In the genomic region with DNA sequence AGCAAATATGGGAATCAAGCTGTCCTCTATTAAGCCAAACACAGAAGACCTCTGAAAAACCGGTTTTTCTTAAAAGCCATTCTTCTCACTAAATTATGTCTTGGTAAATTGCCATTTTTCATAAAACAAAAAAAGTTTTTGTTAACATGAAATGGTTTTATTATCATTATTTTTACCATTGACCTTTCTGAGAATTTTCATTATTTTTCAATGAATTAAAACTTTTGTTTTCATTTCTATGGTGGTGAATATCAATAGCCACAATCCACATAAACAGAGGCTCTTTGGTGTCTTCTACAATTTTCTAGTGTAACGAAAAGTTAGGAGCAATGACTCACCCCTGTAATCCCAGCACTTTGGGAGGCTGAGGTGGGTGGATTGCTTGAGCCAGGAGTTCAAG, we compare ENCODE assay signal across 14 cellular contexts. TPM values are rescaled to one million over a fixed set of nuclear protein-coding genes. Genes with fewer than 3 reads are reported as not detected.
A peak's percentile ranks its signal among the peaks of the same experiment; 100 is the strongest.
DNase-seq lines count a peak whose midpoint lies in the region; ATAC-seq lines count a peak whose summit lies in the region.
"Had no signal": no experiment of that assay in that cellular context is flagged by ENCODE, and none has a peak within 500 bp of the region (broad histone marks: within the 10 kb centered on the region; RNA-seq: fewer than 3 reads in every experiment).

No MANE protein-coding gene starts in this region.

- H3K4me1 Mint-ChIP-seq in CD4-positive, CD25-positive, alpha-beta regulatory T cell = peaks cover 18 to 33% (median 19%) of the 10 kb centered on the region in 4 donors
- peaks cover 39% of the 10 kb centered on the region for H3K4me1 Mint-ChIP-seq in activated T-helper 1 cell treated with anti-CD3 and anti-CD28 coated beads, Interleukin-12 subunit alpha, Interleukin-12 subunit beta, Interleukin-2, Interleukin-4 antibody, amounts not matched to agents 30 ng/mL and 10 ng/mL and 1 ng/mL, durations not matched to agents 14 hours and 24 hours and 36 hours (ENCODE audit: low read depth)
- peaks cover 18 to 37% (median 27%) of the 10 kb centered on the region in 3 donors for H3K4me1 Mint-ChIP-seq in naive B cell

- H3K9me2 ChIP-seq in GM23248 (ENCODE audit: insufficient read depth) = no peaks in the 10 kb centered on the region

- no peak overlapping the region for H3K27ac Mint-ChIP-seq in CD4-positive, CD25-positive, alpha-beta regulatory T cell
- peak overlapping the region; percentile 34 for H3K27ac Mint-ChIP-seq in activated T-helper 1 cell treated with anti-CD3 and anti-CD28 coated beads, Interleukin-12 subunit alpha, Interleukin-12 subunit beta, Interleukin-2, Interleukin-4 antibody, amounts not matched to agents 30 ng/mL and 10 ng/mL and 1 ng/mL, durations not matched to agents 14 hours and 24 hours and 36 hours
- H3K27ac Mint-ChIP-seq in naive B cell = no peak overlapping the region

- H3F3A ChIP-seq in GM23248 (ENCODE audit: insufficient read depth) = peaks cover 6% of the 10 kb centered on the region; the same call in 1 of the 2 replicates

- no peak overlapping the region for H2AFZ ChIP-seq in GM23248

- 69 to 78% methylated on average over 2 of the region's 2 CpGs for WGBS in GM23248 (ENCODE audit: low coverage in 1 of 2, low lambda C conversion rate in 2 of 2, missing lambda C conversion rate in 2 of 2), 2 experiments

- H3K79me2 ChIP-seq in GM23248 (ENCODE audit: insufficient read depth) = peaks cover 38% of the 10 kb centered on the region

- H4K20me1 ChIP-seq in GM23248 (ENCODE audit: insufficient read depth) = no peaks in the 10 kb centered on the region

- peak overlapping the region; percentile 69 to 100 (median 89) for H3K4me3 Mint-ChIP-seq in CD4-positive, CD25-positive, alpha-beta regulatory T cell
- peak overlapping the region; percentile 96 for H3K4me3 Mint-ChIP-seq in activated T-helper 1 cell treated with anti-CD3 and anti-CD28 coated beads, Interleukin-12 subunit alpha, Interleukin-12 subunit beta, Interleukin-2, Interleukin-4 antibody, amounts not matched to agents 30 ng/mL and 10 ng/mL and 1 ng/mL, durations not matched to agents 14 hours and 24 hours and 36 hours
- H3K4me3 Mint-ChIP-seq in naive B cell = peak overlapping the region in 5 of 8 donors; percentile 29 to 96 (median 50)

- H3K27ac ChIP-seq in CD4-positive, CD25-positive, alpha-beta regulatory T cell (ENCODE audit: insufficient read depth, low read length, poor library complexity, severe bottlenecking) = no peak overlapping the region
- H3K27ac ChIP-seq in GM23248 = no peak overlapping the region
- H3K27ac ChIP-seq: gastrocnemius medialis had no signal

- intact Hi-C loops in activated T-helper 1 cell treated with anti-CD3 and anti-CD28 coated beads, Interleukin-12 subunit alpha, Interleukin-12 subunit beta, Interleukin-2, Interleukin-4 antibody, amounts not matched to agents 30 ng/mL and 10 ng/mL and 1 ng/mL, durations not matched to agents 14 hours and 24 hours and 36 hours (cut with micrococcal nuclease) = loop anchor here (10.0 kb wide), 1 partner anchor 1148 kb away; a partner anchor contains a TSS

- H3K9me3 Mint-ChIP-seq in CD4-positive, CD25-positive, alpha-beta regulatory T cell = no peaks in the 10 kb centered on the region
- no peaks in the 10 kb centered on the region for H3K9me3 Mint-ChIP-seq in activated T-helper 1 cell treated with anti-CD3 and anti-CD28 coated beads, Interleukin-12 subunit alpha, Interleukin-12 subunit beta, Interleukin-2, Interleukin-4 antibody, amounts not matched to agents 30 ng/mL and 10 ng/mL and 1 ng/mL, durations not matched to agents 14 hours and 24 hours and 36 hours
- peaks cover 0 to 2% (median 0%) of the 10 kb centered on the region in 7 donors for H3K9me3 Mint-ChIP-seq in naive B cell
- H3K9me3 Mint-ChIP-seq: stimulated activated memory B cell treated with anti-CD40 and anti-IgM and Interleukin-4, amounts not matched to agents 10 μg/mL and 1 μg/mL and 100 μg/mL, for 72 hours had no signal

- DNase-seq in CD4-positive, CD25-positive, alpha-beta regulatory T cell = no peak
- DNase-seq in GM23248 = no peak
- DNase-seq in activated T-helper 1 cell treated with anti-CD3 and anti-CD28 coated beads, Interleukin-12 subunit alpha, Interleukin-12 subunit beta, Interleukin-2, Interleukin-4 antibody, amounts not matched to agents 30 ng/mL and 10 ng/mL and 1 ng/mL, durations not matched to agents 14 hours and 24 hours and 36 hours (ENCODE audit: low spot score) = no peak
- no peak for DNase-seq in naive B cell
- no peak for DNase-seq in Kasumi-1 (lab: John Stamatoyannopoulos, UW)
- DNase-seq: activated CD4-positive, CD25-positive, alpha-beta regulatory T cell; activated effector memory CD4-positive, alpha-beta T cell treated with anti-CD3 and anti-CD28 coated beads, Interleukin-2, amount 50 U/mL, for 16 hours; gastrocnemius medialis; kidney; stimulated activated CD4-positive, alpha-beta T cell treated with anti-CD3 and anti-CD28 coated beads, Interleukin-4, amount 100 ng/mL, for 1 hour had no signal

- H3K4me3 ChIP-seq in CD4-positive, CD25-positive, alpha-beta regulatory T cell (ENCODE audit: low read depth, low read length) = no peak overlapping the region
- peak overlapping the region; percentile 95; the same call in 1 of the 2 replicates for H3K4me3 ChIP-seq in GM23248
- H3K4me3 ChIP-seq: gastrocnemius medialis had no signal

- peak overlapping the region; percentile 91 for H3K4me2 ChIP-seq in GM23248 (ENCODE audit: unreplicated experiment)

- in situ Hi-C loops in GM23248 (cut with MboI) = no loop called here

- no peaks in the 10 kb centered on the region for H3K27me3 ChIP-seq in CD4-positive, CD25-positive, alpha-beta regulatory T cell (ENCODE audit: control insufficient read depth, insufficient read depth, low read length)
- H3K27me3 ChIP-seq in GM23248 (replicated peaks; ENCODE audit: insufficient read depth) = no peaks in the 10 kb centered on the region
- H3K27me3 ChIP-seq: gastrocnemius medialis had no signal

- no peak overlapping the region for H3K9ac ChIP-seq in GM23248

- H3K36me3 ChIP-seq in CD4-positive, CD25-positive, alpha-beta regulatory T cell (ENCODE audit: control insufficient read depth, insufficient read depth, low read length) = no peaks in the 10 kb centered on the region
- H3K36me3 ChIP-seq in GM23248 (ENCODE audit: low read depth) = no peaks in the 10 kb centered on the region
- H3K36me3 ChIP-seq: gastrocnemius medialis had no signal

- peaks cover 27% of the 10 kb centered on the region for H3K4me1 ChIP-seq in CD4-positive, CD25-positive, alpha-beta regulatory T cell (ENCODE audit: control insufficient read depth, insufficient read depth, low read length, poor library complexity, severe bottlenecking)
- H3K4me1 ChIP-seq in GM23248 (ENCODE audit: insufficient read depth) = peaks cover 21% of the 10 kb centered on the region

- peaks cover 8% of the 10 kb centered on the region for H3K36me3 Mint-ChIP-seq in CD4-positive, CD25-positive, alpha-beta regulatory T cell
- peaks cover 12% of the 10 kb centered on the region for H3K36me3 Mint-ChIP-seq in activated T-helper 1 cell treated with anti-CD3 and anti-CD28 coated beads, Interleukin-12 subunit alpha, Interleukin-12 subunit beta, Interleukin-2, Interleukin-4 antibody, amounts not matched to agents 30 ng/mL and 10 ng/mL and 1 ng/mL, durations not matched to agents 14 hours and 24 hours and 36 hours (ENCODE audit: low read depth)
- H3K36me3 Mint-ChIP-seq in naive B cell = no peaks in the 10 kb centered on the region

- H3K9me3 ChIP-seq in CD4-positive, CD25-positive, alpha-beta regulatory T cell (ENCODE audit: control insufficient read depth in 2 of 2, low read length in 2 of 2) = no peaks in the 10 kb centered on the region
- H3K9me3 ChIP-seq in GM23248 (ENCODE audit: low read depth) = no peaks in the 10 kb centered on the region
- H3K9me3 ChIP-seq: gastrocnemius medialis had no signal

- no peaks in the 10 kb centered on the region for H3K27me3 Mint-ChIP-seq in CD4-positive, CD25-positive, alpha-beta regulatory T cell
- H3K27me3 Mint-ChIP-seq in activated T-helper 1 cell treated with anti-CD3 and anti-CD28 coated beads, Interleukin-12 subunit alpha, Interleukin-12 subunit beta, Interleukin-2, Interleukin-4 antibody, amounts not matched to agents 30 ng/mL and 10 ng/mL and 1 ng/mL, durations not matched to agents 14 hours and 24 hours and 36 hours (ENCODE audit: insufficient read depth) = no peaks in the 10 kb centered on the region
- H3K27me3 Mint-ChIP-seq in naive B cell = no peaks in the 10 kb centered on the region
- H3K27me3 Mint-ChIP-seq: stimulated activated memory B cell treated with anti-CD40 and anti-IgM and Interleukin-4, amounts not matched to agents 10 μg/mL and 1 μg/mL and 100 μg/mL, for 72 hours had no signal

- no peak for ATAC-seq in CD4-positive, CD25-positive, alpha-beta regulatory T cell (ENCODE audit: low read depth in 2 of 2)
- no peak for ATAC-seq in naive B cell (ENCODE audit: low read depth in 2 of 2)
- no peak for ATAC-seq in GM19397 (IDR thresholded peaks at IDR 0.05; ENCODE audit: unreplicated experiment)
- ATAC-seq in HG03571 (IDR thresholded peaks at IDR 0.05; ENCODE audit: unreplicated experiment) = no peak
- ATAC-seq: gastrocnemius medialis; SK-N-SH treated with all-trans-retinoic acid at 6 μM for 48 hours; stimulated activated memory B cell treated with anti-CD40 and anti-IgM and Interleukin-4, amounts not matched to agents 10 μg/mL and 1 μg/mL and 100 μg/mL, for 72 hours had no signal

RNA-seq across cellular contexts. Expression of a gene that starts 2.1 kb away (rescaled TPM):
- 127 TPM for total RNA-seq in CD4-positive, CD25-positive, alpha-beta regulatory T cell
- 100 to 1,000 TPM; 440 to 448 (median 441) TPM for polyA plus RNA-seq in CD4-positive, CD25-positive, alpha-beta regulatory T cell
- total RNA-seq in GM23248 (2014; rRNA removed; shearing (Covaris generic)) = 131 and 137 TPM in 2 replicates
- polyA plus RNA-seq in GM23248 (2016; fragmentation: Nextera tagmentation; extraction: Ambion mirVana) (192 and 197 TPM in 2 replicates), naive B cell (ENCODE audit: low read depth in 6 of 6) (100 to 1,000 TPM; 314 to 420 (median 370) TPM)
- 204 and 232 TPM in 2 replicates for total RNA-seq in activated T-helper 1 cell treated with anti-CD3 and anti-CD28 coated beads, Interleukin-12 subunit alpha, Interleukin-12 subunit beta, Interleukin-2, Interleukin-4 antibody, amounts not matched to agents 30 ng/mL and 10 ng/mL and 1 ng/mL, durations not matched to agents 14 hours and 24 hours and 36 hours

RNA-seq across cellular contexts. Expression of a gene that starts 57.1 kb away (rescaled TPM):
- 30.1 TPM for total RNA-seq in CD4-positive, CD25-positive, alpha-beta regulatory T cell
- 10 to 100 TPM; 18.2 to 28.6 (median 23.1) TPM for polyA plus RNA-seq in CD4-positive, CD25-positive, alpha-beta regulatory T cell
- total RNA-seq in GM23248 (2014; rRNA removed; shearing (Covaris generic)) = 1.1 and 2.8 TPM in 2 replicates
- polyA plus RNA-seq in GM23248 (2016; fragmentation: Nextera tagmentation; extraction: Ambion mirVana) = 1.9 and 2.2 TPM in 2 replicates
- 24.2 and 24.7 TPM in 2 replicates for total RNA-seq in activated T-helper 1 cell treated with anti-CD3 and anti-CD28 coated beads, Interleukin-12 subunit alpha, Interleukin-12 subunit beta, Interleukin-2, Interleukin-4 antibody, amounts not matched to agents 30 ng/mL and 10 ng/mL and 1 ng/mL, durations not matched to agents 14 hours and 24 hours and 36 hours
- 1 to 10 TPM in 5 of 6 donors, under 1 TPM in 1; 0.26 to 4.1 (median 2.8) TPM for polyA plus RNA-seq in naive B cell (ENCODE audit: low read depth in 6 of 6)
